1 cellular context compared by ENCODE assay signal in the genomic region with DNA sequence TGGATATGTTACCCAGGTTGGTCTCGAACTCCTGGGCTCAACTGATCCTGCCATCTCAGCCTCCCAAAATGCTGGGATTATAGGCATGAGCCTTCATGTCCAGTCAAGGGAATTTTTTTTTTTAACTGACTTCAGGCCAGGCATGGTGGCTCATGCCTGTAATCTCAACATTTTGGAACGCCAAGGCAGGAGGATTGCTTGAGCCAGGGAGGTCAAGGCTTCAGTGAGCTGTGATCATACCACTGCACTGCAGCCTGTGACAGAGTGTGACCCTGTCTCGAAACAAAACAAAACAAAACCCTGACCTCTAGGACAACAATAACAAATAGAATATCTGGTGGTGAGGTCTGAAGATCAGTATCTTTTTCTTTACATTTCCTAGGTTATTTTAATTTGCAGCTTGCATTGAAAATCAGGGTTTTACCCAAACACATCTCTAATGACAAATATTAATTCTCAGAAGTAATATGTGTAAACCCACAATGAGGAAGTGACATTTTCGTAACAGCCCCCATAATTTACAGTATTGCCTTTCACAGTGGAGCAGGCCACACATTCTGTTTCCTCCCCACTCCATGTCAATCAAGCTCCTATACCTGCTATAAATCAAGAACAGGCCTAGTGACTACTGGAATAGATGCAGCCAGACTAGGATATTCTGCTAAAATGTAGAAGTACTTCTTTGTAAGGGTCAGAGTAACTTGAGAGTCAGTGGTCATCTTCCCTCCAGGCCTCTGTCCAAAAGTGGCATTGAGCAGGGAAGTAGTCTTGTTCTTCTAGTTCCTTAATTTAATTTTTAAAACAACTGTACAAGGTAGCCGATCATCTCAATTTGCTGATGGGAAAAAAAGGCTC.
TF ChIP-seq lines count a peak whose summit lies in the region.

No MANE protein-coding gene starts in this region.

TF ChIP-seq in HepG2, 621 proteins besides CTCF, POLR2A, EP300 and RAD21 (continued from another document and continues in another):
- TF ChIP-seq, protein P1, sequence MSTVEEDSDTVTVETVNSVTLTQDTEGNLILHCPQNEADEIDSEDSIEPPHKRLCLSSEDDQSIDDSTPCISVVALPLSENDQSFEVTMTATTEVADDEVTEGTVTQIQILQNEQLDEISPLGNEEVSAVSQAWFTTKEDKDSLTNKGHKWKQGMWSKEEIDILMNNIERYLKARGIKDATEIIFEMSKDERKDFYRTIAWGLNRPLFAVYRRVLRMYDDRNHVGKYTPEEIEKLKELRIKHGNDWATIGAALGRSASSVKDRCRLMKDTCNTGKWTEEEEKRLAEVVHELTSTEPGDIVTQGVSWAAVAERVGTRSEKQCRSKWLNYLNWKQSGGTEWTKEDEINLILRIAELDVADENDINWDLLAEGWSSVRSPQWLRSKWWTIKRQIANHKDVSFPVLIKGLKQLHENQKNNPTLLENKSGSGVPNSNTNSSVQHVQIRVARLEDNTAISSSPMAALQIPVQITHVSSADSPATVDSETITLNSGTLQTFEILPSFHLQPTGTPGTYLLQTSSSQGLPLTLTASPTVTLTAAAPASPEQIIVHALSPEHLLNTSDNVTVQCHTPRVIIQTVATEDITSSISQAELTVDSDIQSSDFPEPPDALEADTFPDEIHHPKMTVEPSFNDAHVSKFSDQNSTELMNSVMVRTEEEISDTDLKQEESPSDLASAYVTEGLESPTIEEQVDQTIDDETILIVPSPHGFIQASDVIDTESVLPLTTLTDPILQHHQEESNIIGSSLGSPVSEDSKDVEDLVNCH (CRISPR knock-in tag; IDR thresholded peaks at IDR 0.05), result no peak
- TF ChIP-seq ZNF24 (IDR thresholded peaks at IDR 0.05) (no peak), ASH2L (IDR thresholded peaks at IDR 0.05; ENCODE audit: insufficient read length, low read depth, low read length) (no peak), HDAC2 (CRISPR knock-in tag; IDR thresholded peaks at IDR 0.05) (peak; percentile 66; the same call in 1 of the 2 replicates), ZNF292 (CRISPR knock-in tag; IDR thresholded peaks at IDR 0.05; ENCODE audit: borderline replicate concordance, low read depth) (peak; percentile 73; the same call in 1 of the 2 replicates), ZNF260 (CRISPR knock-in tag; IDR thresholded peaks at IDR 0.05; ENCODE audit: borderline replicate concordance, low read depth) (no peak), ZSCAN30 (CRISPR knock-in tag; IDR thresholded peaks at IDR 0.05) (no peak), ZNF713 (CRISPR knock-in tag; IDR thresholded peaks at IDR 0.05) (no peak), MEIS2 (CRISPR knock-in tag; IDR thresholded peaks at IDR 0.05) (0 out of 2 replicates have a peak, but pooled peaks have one; percentile 26), WIZ (CRISPR knock-in tag; IDR thresholded peaks at IDR 0.05) (no peak), SRSF4 (IDR thresholded peaks at IDR 0.05; ENCODE audit: low read depth, low read length, poor library complexity, severe bottlenecking) (no peak), KAT7 (CRISPR knock-in tag; IDR thresholded peaks at IDR 0.05; ENCODE audit: borderline replicate concordance) (no peak; the same call in 1 of the 2 replicates), HHEX (CRISPR knock-in tag; IDR thresholded peaks at IDR 0.05) (no peak), BRF2 (CRISPR knock-in tag; IDR thresholded peaks at IDR 0.05) (no peak), ATF1 (CRISPR knock-in tag; IDR thresholded peaks at IDR 0.05) (no peak), HMG20A (CRISPR knock-in tag; IDR thresholded peaks at IDR 0.05; ENCODE audit: borderline replicate concordance) (peak; percentile 72; the same call in 1 of the 2 replicates), IRX3 (CRISPR knock-in tag; IDR thresholded peaks at IDR 0.05; ENCODE audit: borderline replicate concordance, low read depth) (no peak), TRIM24 (CRISPR knock-in tag; IDR thresholded peaks at IDR 0.05) (no peak), ESRRA (CRISPR knock-in tag; IDR thresholded peaks at IDR 0.05; ENCODE audit: low read depth) (no peak; the same call in 1 of the 2 replicates), NPAS2 (CRISPR knock-in tag; IDR thresholded peaks at IDR 0.05; ENCODE audit: borderline replicate concordance) (no peak), BORCS8-MEF2B (CRISPR knock-in tag; IDR thresholded peaks at IDR 0.05) (no peak), NR2F6 (IDR thresholded peaks at IDR 0.05) (peak; percentile 90), NR2F6 (CRISPR knock-in tag; IDR thresholded peaks at IDR 0.05) (peak; percentile 94), SOX5 (CRISPR knock-in tag; IDR thresholded peaks at IDR 0.05; ENCODE audit: borderline replicate concordance) (peak; percentile 87), POLR2AphosphoS2 (IDR thresholded peaks at IDR 0.05; ENCODE audit: low read depth, low read length) (no peak), ZNF383 (CRISPR knock-in tag; IDR thresholded peaks at IDR 0.05; ENCODE audit: borderline replicate concordance) (no peak), FOXO4 (CRISPR knock-in tag; conservative IDR thresholded peaks at IDR 0.05) (no peak), SRSF1 (optimal IDR thresholded peaks at IDR 0.05; ENCODE audit: low read depth, low read length) (no peak), SOX13 (IDR thresholded peaks at IDR 0.05) (no peak), SOX13 (CRISPR knock-in tag; conservative IDR thresholded peaks at IDR 0.05 in 1 of 2, IDR thresholded peaks at IDR 0.05 in 1 of 2) (peak in 1 of 2 experiments; percentile 94; a peak in 2 of 4 replicates), POGZ (CRISPR knock-in tag; IDR thresholded peaks at IDR 0.05) (peak; percentile 21; the same call in 1 of the 2 replicates), CSRNP1 (CRISPR knock-in tag; IDR thresholded peaks at IDR 0.05) (no peak), MTA3 (CRISPR knock-in tag; IDR thresholded peaks at IDR 0.05) (no peak), ZBTB1 (CRISPR knock-in tag; IDR thresholded peaks at IDR 0.05; ENCODE audit: borderline replicate concordance) (no peak), ZNF3 (CRISPR knock-in tag; IDR thresholded peaks at IDR 0.05) (no peak), ZNF468 (CRISPR knock-in tag; IDR thresholded peaks at IDR 0.05) (no peak), SRF (IDR thresholded peaks at IDR 0.05; ENCODE audit: low read depth, low read length) (no peak), ZGPAT (CRISPR knock-in tag; IDR thresholded peaks at IDR 0.05) (no peak), ZNF230 (CRISPR knock-in tag; IDR thresholded peaks at IDR 0.05) (no peak)
- TF ChIP-seq, protein P2, sequence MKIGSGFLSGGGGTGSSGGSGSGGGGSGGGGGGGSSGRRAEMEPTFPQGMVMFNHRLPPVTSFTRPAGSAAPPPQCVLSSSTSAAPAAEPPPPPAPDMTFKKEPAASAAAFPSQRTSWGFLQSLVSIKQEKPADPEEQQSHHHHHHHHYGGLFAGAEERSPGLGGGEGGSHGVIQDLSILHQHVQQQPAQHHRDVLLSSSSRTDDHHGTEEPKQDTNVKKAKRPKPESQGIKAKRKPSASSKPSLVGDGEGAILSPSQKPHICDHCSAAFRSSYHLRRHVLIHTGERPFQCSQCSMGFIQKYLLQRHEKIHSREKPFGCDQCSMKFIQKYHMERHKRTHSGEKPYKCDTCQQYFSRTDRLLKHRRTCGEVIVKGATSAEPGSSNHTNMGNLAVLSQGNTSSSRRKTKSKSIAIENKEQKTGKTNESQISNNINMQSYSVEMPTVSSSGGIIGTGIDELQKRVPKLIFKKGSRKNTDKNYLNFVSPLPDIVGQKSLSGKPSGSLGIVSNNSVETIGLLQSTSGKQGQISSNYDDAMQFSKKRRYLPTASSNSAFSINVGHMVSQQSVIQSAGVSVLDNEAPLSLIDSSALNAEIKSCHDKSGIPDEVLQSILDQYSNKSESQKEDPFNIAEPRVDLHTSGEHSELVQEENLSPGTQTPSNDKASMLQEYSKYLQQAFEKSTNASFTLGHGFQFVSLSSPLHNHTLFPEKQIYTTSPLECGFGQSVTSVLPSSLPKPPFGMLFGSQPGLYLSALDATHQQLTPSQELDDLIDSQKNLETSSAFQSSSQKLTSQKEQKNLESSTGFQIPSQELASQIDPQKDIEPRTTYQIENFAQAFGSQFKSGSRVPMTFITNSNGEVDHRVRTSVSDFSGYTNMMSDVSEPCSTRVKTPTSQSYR (CRISPR knock-in tag; IDR thresholded peaks at IDR 0.05; ENCODE audit: borderline replicate concordance), result no peak
- TF ChIP-seq, protein P3, sequence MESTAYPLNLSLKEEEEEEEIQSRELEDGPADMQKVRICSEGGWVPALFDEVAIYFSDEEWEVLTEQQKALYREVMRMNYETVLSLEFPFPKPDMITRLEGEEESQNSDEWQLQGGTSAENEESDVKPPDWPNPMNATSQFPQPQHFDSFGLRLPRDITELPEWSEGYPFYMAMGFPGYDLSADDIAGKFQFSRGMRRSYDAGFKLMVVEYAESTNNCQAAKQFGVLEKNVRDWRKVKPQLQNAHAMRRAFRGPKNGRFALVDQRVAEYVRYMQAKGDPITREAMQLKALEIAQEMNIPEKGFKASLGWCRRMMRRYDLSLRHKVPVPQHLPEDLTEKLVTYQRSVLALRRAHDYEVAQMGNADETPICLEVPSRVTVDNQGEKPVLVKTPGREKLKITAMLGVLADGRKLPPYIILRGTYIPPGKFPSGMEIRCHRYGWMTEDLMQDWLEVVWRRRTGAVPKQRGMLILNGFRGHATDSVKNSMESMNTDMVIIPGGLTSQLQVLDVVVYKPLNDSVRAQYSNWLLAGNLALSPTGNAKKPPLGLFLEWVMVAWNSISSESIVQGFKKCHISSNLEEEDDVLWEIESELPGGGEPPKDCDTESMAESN (CRISPR knock-in tag; conservative IDR thresholded peaks at IDR 0.05), result no peak
- TF ChIP-seq, protein P4, sequence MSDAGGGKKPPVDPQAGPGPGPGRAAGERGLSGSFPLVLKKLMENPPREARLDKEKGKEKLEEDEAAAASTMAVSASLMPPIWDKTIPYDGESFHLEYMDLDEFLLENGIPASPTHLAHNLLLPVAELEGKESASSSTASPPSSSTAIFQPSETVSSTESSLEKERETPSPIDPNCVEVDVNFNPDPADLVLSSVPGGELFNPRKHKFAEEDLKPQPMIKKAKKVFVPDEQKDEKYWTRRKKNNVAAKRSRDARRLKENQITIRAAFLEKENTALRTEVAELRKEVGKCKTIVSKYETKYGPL (CRISPR knock-in tag; IDR thresholded peaks at IDR 0.05), result no peak
- TF ChIP-seq, protein P5, sequence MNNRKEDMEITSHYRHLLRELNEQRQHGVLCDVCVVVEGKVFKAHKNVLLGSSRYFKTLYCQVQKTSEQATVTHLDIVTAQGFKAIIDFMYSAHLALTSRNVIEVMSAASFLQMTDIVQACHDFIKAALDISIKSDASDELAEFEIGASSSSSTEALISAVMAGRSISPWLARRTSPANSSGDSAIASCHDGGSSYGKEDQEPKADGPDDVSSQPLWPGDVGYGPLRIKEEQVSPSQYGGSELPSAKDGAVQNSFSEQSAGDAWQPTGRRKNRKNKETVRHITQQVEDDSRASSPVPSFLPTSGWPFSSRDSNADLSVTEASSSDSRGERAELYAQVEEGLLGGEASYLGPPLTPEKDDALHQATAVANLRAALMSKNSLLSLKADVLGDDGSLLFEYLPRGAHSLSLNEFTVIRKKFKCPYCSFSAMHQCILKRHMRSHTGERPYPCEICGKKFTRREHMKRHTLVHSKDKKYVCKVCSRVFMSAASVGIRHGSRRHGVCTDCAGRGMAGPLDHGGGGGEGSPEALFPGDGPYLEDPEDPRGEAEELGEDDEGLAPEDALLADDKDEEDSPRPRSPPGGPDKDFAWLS (CRISPR knock-in tag; IDR thresholded peaks at IDR 0.05; ENCODE audit: borderline replicate concordance), result no peak
- TF ChIP-seq, protein P6, sequence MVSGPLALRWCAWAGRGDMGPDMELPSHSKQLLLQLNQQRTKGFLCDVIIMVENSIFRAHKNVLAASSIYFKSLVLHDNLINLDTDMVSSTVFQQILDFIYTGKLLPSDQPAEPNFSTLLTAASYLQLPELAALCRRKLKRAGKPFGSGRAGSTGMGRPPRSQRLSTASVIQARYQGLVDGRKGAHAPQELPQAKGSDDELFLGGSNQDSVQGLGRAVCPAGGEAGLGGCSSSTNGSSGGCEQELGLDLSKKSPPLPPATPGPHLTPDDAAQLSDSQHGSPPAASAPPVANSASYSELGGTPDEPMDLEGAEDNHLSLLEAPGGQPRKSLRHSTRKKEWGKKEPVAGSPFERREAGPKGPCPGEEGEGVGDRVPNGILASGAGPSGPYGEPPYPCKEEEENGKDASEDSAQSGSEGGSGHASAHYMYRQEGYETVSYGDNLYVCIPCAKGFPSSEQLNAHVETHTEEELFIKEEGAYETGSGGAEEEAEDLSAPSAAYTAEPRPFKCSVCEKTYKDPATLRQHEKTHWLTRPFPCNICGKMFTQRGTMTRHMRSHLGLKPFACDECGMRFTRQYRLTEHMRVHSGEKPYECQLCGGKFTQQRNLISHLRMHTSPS (CRISPR knock-in tag; IDR thresholded peaks at IDR 0.05; ENCODE audit: low read depth), result no peak
